Comparison of ENCODE assay signal across 22 cellular contexts in the genomic region with DNA sequence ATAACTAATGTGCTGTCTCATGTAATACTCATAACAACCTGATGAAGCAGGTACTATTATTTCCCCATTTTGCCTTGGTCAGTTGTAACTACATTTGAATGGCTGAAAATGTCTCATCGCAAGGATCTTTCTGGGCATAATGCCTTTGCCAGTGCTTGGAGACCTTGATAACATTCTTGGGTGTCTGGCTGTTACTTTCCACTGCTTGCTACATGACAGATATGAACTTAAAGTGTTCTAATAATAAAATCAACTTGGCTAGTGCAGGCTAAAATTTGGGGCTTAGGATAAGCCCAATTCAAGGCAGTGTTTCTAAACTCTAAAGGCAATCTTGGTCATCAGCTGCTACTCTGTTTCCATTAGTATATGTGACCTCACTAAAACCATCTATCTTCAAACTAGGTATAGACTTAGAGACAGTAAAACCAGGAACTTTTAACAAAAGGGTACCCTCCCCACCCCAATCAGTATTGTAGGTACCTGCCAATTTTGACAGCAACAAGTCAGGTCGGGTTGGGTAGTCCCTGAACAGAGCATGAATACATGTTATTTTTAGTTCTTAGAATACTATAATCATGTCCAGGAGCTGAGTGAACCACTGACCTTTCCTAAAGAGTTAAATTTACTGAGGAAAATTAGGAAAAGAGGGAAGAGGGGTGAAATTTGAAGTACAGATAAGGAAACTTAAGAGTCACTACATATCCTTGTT.
"Had no signal": no experiment of that assay in that cellular context is flagged by ENCODE, and none has a peak within 500 bp of the region (broad histone marks: within the 10 kb centered on the region; RNA-seq: fewer than 3 reads in every experiment).

No MANE protein-coding gene starts in this region.

- DNase-seq: activated CD4-positive, CD25-positive, alpha-beta regulatory T cell treated with anti-CD3 and anti-CD28 coated beads, Interleukin-2, amount 50 U/mL, for 72 hours; amniotic stem cell; dorsolateral prefrontal cortex; endodermal cell; foreskin melanocyte; glutamatergic neuron; kidney; mesenchymal stem cell; mucosa of descending colon; naive B cell; psoas muscle; stimulated activated CD4-positive, alpha-beta T cell treated with anti-CD3 and anti-CD28 coated beads, Interleukin-4, amount 100 ng/mL, for 1 hour; stomach; T-cell; T-helper 9 cell; upper lobe of right lung had no signal

- H3K36me3 ChIP-seq: cardiac muscle cell, stomach, upper lobe of right lung had no signal

- H3K9me3 ChIP-seq: mucosa of descending colon, stomach, upper lobe of right lung had no signal

- H3K4me1 ChIP-seq: psoas muscle, stomach, upper lobe of right lung had no signal

- H3K4me3 ChIP-seq: cardiac muscle cell, dorsolateral prefrontal cortex, mucosa of descending colon, psoas muscle, smooth muscle cell, stomach, upper lobe of right lung had no signal

- H3K27me3 ChIP-seq: cardiac muscle cell, dorsolateral prefrontal cortex, stomach, upper lobe of right lung had no signal

- ATAC-seq: mucosa of descending colon, psoas muscle, sciatic nerve, SK-N-SH treated with all-trans-retinoic acid at 6 μM for 48 hours, T-cell, upper lobe of right lung had no signal

- H3K27ac ChIP-seq: cardiac muscle cell, dorsolateral prefrontal cortex, epithelial cell of prostate, psoas muscle, stomach, upper lobe of right lung, VCaP had no signal
